11 cellular contexts compared by ENCODE assay signal in genomic region chr6:1379026-1379809, GRCh38. TPM values are rescaled to one million over a fixed set of nuclear protein-coding genes. Genes with fewer than 3 reads are reported as not detected.
DNase-seq lines count a peak whose midpoint lies in the region; ATAC-seq, FAIRE-seq and TF ChIP-seq lines count a peak whose summit lies in the region.
"Had no signal": no experiment of that assay in that cellular context is flagged by ENCODE, and none has a peak within 500 bp of the region (broad histone marks: within the 10 kb centered on the region; RNA-seq: fewer than 3 reads in every experiment).

No MANE protein-coding gene starts in this region.

- CTCF ChIA-PET in CD8-positive, alpha-beta T cell (lab: Charles Lee), result interaction anchor here (2.6 kb wide), 1 partner anchor 18 kb away, joined by 9 read pairs; no protein-coding TSS in a partner anchor

- no peaks in the 10 kb centered on the region for H3K9me2 ChIP-seq in neural cell (ENCODE audit: insufficient read depth, low read length)

- H2AK5ac ChIP-seq in H9 (ENCODE audit: insufficient read length, low read length), result no peak overlapping the region

- H3K9me3 ChIP-seq in CD8-positive, alpha-beta T cell (ENCODE audit: low read length), result no peaks in the 10 kb centered on the region
- no peaks in the 10 kb centered on the region for H3K9me3 ChIP-seq in H9 (ENCODE audit: control insufficient read depth, low read depth, low read length)
- H3K9me3 ChIP-seq in astrocyte (ENCODE audit: insufficient read depth, low read depth, low read length), result peaks cover under 1% of the 10 kb centered on the region
- H3K9me3 ChIP-seq in neural cell (ENCODE audit: low read length), result no peaks in the 10 kb centered on the region
- H3K9me3 ChIP-seq: adrenal gland had no signal

- no peaks in the 10 kb centered on the region for H3K36me3 Mint-ChIP-seq in CD8-positive, alpha-beta T cell
- H3K36me3 Mint-ChIP-seq in H9 (ENCODE audit: insufficient read depth in 1 of 3, low read depth in 3 of 3), result no peaks in the 10 kb centered on the region
- no peaks in the 10 kb centered on the region for H3K36me3 Mint-ChIP-seq in astrocyte (ENCODE audit: low read depth, unreplicated experiment)

- no peak for TF ChIP-seq CTCF in CD8-positive, alpha-beta T cell (IDR thresholded peaks at IDR 0.05)
- TF ChIP-seq CTCF in H9 (conservative IDR thresholded peaks at IDR 0.05) (no peak), astrocyte (IDR thresholded peaks at IDR 0.05; ENCODE audit: insufficient read depth, low read depth, low read length) (no peak), neural cell (IDR thresholded peaks at IDR 0.05; ENCODE audit: poor library complexity, severe bottlenecking) (no peak), lower leg skin (IDR thresholded peaks at IDR 0.05) (no peak)

- no peak overlapping the region for H3K27ac Mint-ChIP-seq in CD8-positive, alpha-beta T cell
- no peak overlapping the region for H3K27ac Mint-ChIP-seq in H9
- peak overlapping the region; percentile 66 for H3K27ac Mint-ChIP-seq in astrocyte (ENCODE audit: unreplicated experiment)

- POLR2A ChIA-PET in CD8-positive, alpha-beta T cell (lab: Charles Lee), result no interaction called here

- H2AFZ ChIP-seq in H9 (ENCODE audit: low read length) (no peak overlapping the region), astrocyte (ENCODE audit: low read depth, low read length) (no peak overlapping the region), neural cell (ENCODE audit: low read depth, low read length) (no peak overlapping the region)

- no peak overlapping the region for H2BK120ac ChIP-seq in H9 (ENCODE audit: low read depth, low read length, poor library complexity, severe bottlenecking)

- peaks cover 29% of the 10 kb centered on the region for H3K4me1 ChIP-seq in CD8-positive, alpha-beta T cell (ENCODE audit: insufficient read depth, low read length)
- no peaks in the 10 kb centered on the region for H3K4me1 ChIP-seq in H9 (ENCODE audit: insufficient read depth, low read length)
- H3K4me1 ChIP-seq in astrocyte (ENCODE audit: insufficient read depth, low read length), result no peaks in the 10 kb centered on the region

- intact Hi-C loops in CD8-positive, alpha-beta T cell (cut with DNase I, micrococcal nuclease), result no loop called here
- intact Hi-C loops in lower leg skin (cut with DNase I; ENCODE audit: low total_unique reads), result no loop called here

- peak overlapping the region; percentile 23 for H3K4me2 ChIP-seq in H9 (ENCODE audit: insufficient read depth, insufficient read length, low read length)
- peak overlapping the region; percentile 22 for H3K4me2 ChIP-seq in astrocyte (ENCODE audit: low read length)
- H3K4me2 ChIP-seq in neural cell (ENCODE audit: low read length), result no peak overlapping the region

- H3K18ac ChIP-seq in H9 (ENCODE audit: insufficient read length, low read depth, low read length), result no peak overlapping the region

- H3K56ac ChIP-seq in H9 (ENCODE audit: insufficient read length, low read depth, low read length), result no peak overlapping the region

- H3K14ac ChIP-seq in H9 (ENCODE audit: insufficient read depth, low read length), result no peak overlapping the region

- no peak overlapping the region for H2BK12ac ChIP-seq in H9 (ENCODE audit: insufficient read length, low read depth, low read length)

- H3K9me3 Mint-ChIP-seq in CD8-positive, alpha-beta T cell, result no peaks in the 10 kb centered on the region
- H3K9me3 Mint-ChIP-seq in H9 (peaks cover 0 to 5% of the 10 kb centered on the region in 2 experiments; a peak in 2 of 5 replicates), astrocyte (ENCODE audit: unreplicated experiment) (peaks cover 16% of the 10 kb centered on the region)

- no peak for TF ChIP-seq RAD21 in neural cell (conservative IDR thresholded peaks at IDR 0.05)

- no peak overlapping the region for H3K4me3 ChIP-seq in CD8-positive, alpha-beta T cell (ENCODE audit: low read depth, low read length)
- no peak overlapping the region for H3K4me3 ChIP-seq in astrocyte (ENCODE audit: insufficient read depth, low read depth, low read length)
- no peak overlapping the region for H3K4me3 ChIP-seq in neural cell (ENCODE audit: low read length)
- H3K4me3 ChIP-seq in lower leg skin (ENCODE audit: low read depth, poor library complexity, severe bottlenecking), result no peak overlapping the region
- H3K4me3 ChIP-seq: adrenal gland had no signal

- peaks cover 61% of the 10 kb centered on the region for H3K27me3 Mint-ChIP-seq in CD8-positive, alpha-beta T cell (ENCODE audit: low read depth)
- H3K27me3 Mint-ChIP-seq in H9 (ENCODE audit: low read depth) (peaks cover 97% of the 10 kb centered on the region), astrocyte (ENCODE audit: low read depth, unreplicated experiment) (peaks cover 66% of the 10 kb centered on the region)

- no peak overlapping the region for H4K8ac ChIP-seq in H9 (replicated peaks; ENCODE audit: insufficient read length, low read depth, low read length)

- no peak overlapping the region for H2BK5ac ChIP-seq in H9 (ENCODE audit: insufficient read length, low read length)

- no peak for ATAC-seq in CD8-positive, alpha-beta T cell
- ATAC-seq in HG02642 (IDR thresholded peaks at IDR 0.05; ENCODE audit: poor library complexity, unreplicated experiment), result no peak

- H3K4me1 Mint-ChIP-seq in CD8-positive, alpha-beta T cell (ENCODE audit: low read depth), result peaks cover 28% of the 10 kb centered on the region
- H3K4me1 Mint-ChIP-seq in H9, result peaks cover 13 to 19% of the 10 kb centered on the region in 2 experiments
- H3K4me1 Mint-ChIP-seq in astrocyte (ENCODE audit: low read depth, unreplicated experiment), result peaks cover 2% of the 10 kb centered on the region

- no peak for DNase-seq in CD8-positive, alpha-beta T cell
- no peak for DNase-seq in H9
- DNase-seq in astrocyte (ENCODE audit: low read depth), result no peak
- no peak for DNase-seq in A172 (ENCODE audit: low spot score)
- DNase-seq in lower leg skin (ENCODE audit: low spot score in 2 of 2), result no peak
- no peak for DNase-seq in NCI-H2227 (lab: John Stamatoyannopoulos, UW; ENCODE audit: unreplicated experiment)
- DNase-seq: NCI-H226 had no signal

- H3K27ac ChIP-seq in CD8-positive, alpha-beta T cell (ENCODE audit: low read depth, low read length), result no peak overlapping the region
- H3K27ac ChIP-seq in H9 (ENCODE audit: insufficient read length, low read depth, low read length), result no peak overlapping the region
- H3K27ac ChIP-seq in astrocyte (ENCODE audit: low read depth, low read length), result no peak overlapping the region
- H3K27ac ChIP-seq in neural cell (ENCODE audit: low read length), result no peak overlapping the region
- H3K27ac ChIP-seq: adrenal gland had no signal

- H3K9ac ChIP-seq in H9 (ENCODE audit: extremely low read depth, insufficient read length, low read length), result no peak overlapping the region
- H3K9ac ChIP-seq in astrocyte (ENCODE audit: low read length), result no peak overlapping the region
- no peak overlapping the region for H3K9ac ChIP-seq in neural cell (ENCODE audit: low read length)

- WGBS in H9 (ENCODE audit: extremely low coverage, insufficient read length, low lambda C conversion rate), result no CpG with 5 or more reads among the region's 59 CpGs
- WGBS in lower leg skin, 2 donors, result 3 to 4% methylated on average over 55 to 58 of the region's 59 CpGs

- no peak for TF ChIP-seq EP300 in neural cell (conservative IDR thresholded peaks at IDR 0.05; ENCODE audit: poor library complexity, severe bottlenecking)

- H3F3A ChIP-seq in neural cell (ENCODE audit: insufficient read depth, low read length, poor library complexity, severe bottlenecking), result no peaks in the 10 kb centered on the region

- no peak overlapping the region for H4K5ac ChIP-seq in H9 (ENCODE audit: insufficient read length, low read depth, low read length)

- H2BK15ac ChIP-seq in H9 (ENCODE audit: low read depth, low read length), result no peak overlapping the region

- H3K27me3 ChIP-seq in CD8-positive, alpha-beta T cell (ENCODE audit: insufficient read depth, low read length), result peaks cover 38% of the 10 kb centered on the region
- peaks cover 73% of the 10 kb centered on the region for H3K27me3 ChIP-seq in H9 (ENCODE audit: insufficient read depth, low read length)
- peaks cover 83% of the 10 kb centered on the region for H3K27me3 ChIP-seq in astrocyte (ENCODE audit: insufficient read depth, low read length)
- peaks cover 99% of the 10 kb centered on the region for H3K27me3 ChIP-seq in neural cell (ENCODE audit: insufficient read depth, low read depth, low read length)

- H3T11ph ChIP-seq in H9 (ENCODE audit: low read length), result no peak overlapping the region

- peaks cover 12% of the 10 kb centered on the region for H3K23me2 ChIP-seq in H9 (ENCODE audit: insufficient read length, low read depth, low read length, poor library complexity, severe bottlenecking)

- peak overlapping the region; percentile 29 for H3K4me3 Mint-ChIP-seq in CD8-positive, alpha-beta T cell
- peak overlapping the region in 1 of 2 experiments; percentile 65; a peak in 2 of 5 replicates for H3K4me3 Mint-ChIP-seq in H9
- no peak overlapping the region for H3K4me3 Mint-ChIP-seq in astrocyte (ENCODE audit: unreplicated experiment)

- H4K20me1 ChIP-seq in H9 (ENCODE audit: control insufficient read depth, insufficient read depth, insufficient read length) (no peaks in the 10 kb centered on the region), astrocyte (ENCODE audit: insufficient read depth, low read length) (peaks cover 5% of the 10 kb centered on the region), neural cell (ENCODE audit: insufficient read depth) (no peaks in the 10 kb centered on the region)

- H4K91ac ChIP-seq in H9 (ENCODE audit: insufficient read length, low read depth, low read length), result no peak overlapping the region

- no peak for FAIRE-seq in astrocyte (lab: Jason Lieb, UNC)
- FAIRE-seq: RCC 7860 had no signal

- H3K79me1 ChIP-seq in H9 (ENCODE audit: insufficient read depth, low read depth, low read length, poor library complexity, severe bottlenecking), result no peaks in the 10 kb centered on the region

- H2BK20ac ChIP-seq in H9 (ENCODE audit: low read depth, low read length, poor library complexity, severe bottlenecking), result no peak overlapping the region

- no peaks in the 10 kb centered on the region for H3K36me3 ChIP-seq in CD8-positive, alpha-beta T cell (ENCODE audit: insufficient read depth, low read length)
- H3K36me3 ChIP-seq in astrocyte (ENCODE audit: insufficient read depth, low read length), result no peaks in the 10 kb centered on the region
- no peaks in the 10 kb centered on the region for H3K36me3 ChIP-seq in neural cell (ENCODE audit: insufficient read depth, low read length)
- H3K36me3 ChIP-seq: adrenal gland had no signal

- H3K23ac ChIP-seq in H9 (ENCODE audit: insufficient read length, low read depth, low read length), result no peak overlapping the region

- H3K79me2 ChIP-seq in H9 (ENCODE audit: insufficient read depth, low read length) (no peaks in the 10 kb centered on the region), astrocyte (ENCODE audit: insufficient read depth, low read length) (no peaks in the 10 kb centered on the region), neural cell (replicated peaks; ENCODE audit: insufficient read depth, low read length) (no peaks in the 10 kb centered on the region)

- H3K4ac ChIP-seq in H9 (ENCODE audit: low read depth, low read length), result no peak overlapping the region

- no peak for TF ChIP-seq POLR2A in lower leg skin (IDR thresholded peaks at IDR 0.05)

RNA-seq across cellular contexts. Expression of gene FOXF2, which starts 10.2 kb away (rescaled TPM):
- not detected for total RNA-seq in CD8-positive, alpha-beta T cell
- total RNA-seq in H9 (2021) (not detected in 2 replicates), astrocyte (0.46 and 0.61 TPM in 2 replicates), lower leg skin (1 to 10 TPM in 1 of 4 donors, under 1 TPM in 3; 0.59 to 1.4 (median 0.77) TPM)
- not detected in 2 replicates for polyA plus RNA-seq in neural cell
- not detected in 2 replicates for polyA minus RNA-seq in neural cell
- total RNA-seq in A172 (2014; rRNA removed; shearing (Covaris generic)), result not detected in 2 replicates
